ENCODE assay signal across 18 cellular contexts in genomic region chr5:9058161-9058560, GRCh38.
DNase-seq lines count a peak whose midpoint lies in the region; ATAC-seq and TF ChIP-seq lines count a peak whose summit lies in the region.
"Had no signal": no experiment of that assay in that cellular context is flagged by ENCODE, and none has a peak within 500 bp of the region (broad histone marks: within the 10 kb centered on the region; RNA-seq: fewer than 3 reads in every experiment).

No MANE protein-coding gene starts in this region.

- H3K4me2 ChIP-seq in BLaER1 treated with 17β-estradiol and CSF1 and Interleukin-3, amounts not matched to agents 10 nM and 100 nM, result peak overlapping the region in 8 of 11 experiments; percentile 37 to 89 (median 70); a peak in 13 of 22 replicates
- H3K4me2 ChIP-seq in osteoblast (ENCODE audit: insufficient read depth, low read length), result no peak overlapping the region

- no peak for TF ChIP-seq EP300 in esophagus muscularis mucosa (IDR thresholded peaks at IDR 0.05)

- H3K27me3 ChIP-seq in BLaER1 treated with 17β-estradiol and CSF1 and Interleukin-3, amounts not matched to agents 10 nM and 100 nM, result no peaks in the 10 kb centered on the region
- no peaks in the 10 kb centered on the region for H3K27me3 ChIP-seq in esophagus muscularis mucosa
- no peaks in the 10 kb centered on the region for H3K27me3 ChIP-seq in osteoblast (ENCODE audit: insufficient read depth, low read length)
- H3K27me3 ChIP-seq in A673 (replicated peaks; ENCODE audit: insufficient read depth, low read depth, low read length, poor library complexity), result no peaks in the 10 kb centered on the region
- H3K27me3 ChIP-seq: MG63 had no signal

- intact Hi-C loops in esophagus muscularis mucosa (cut with DNase I), result no loop called here
- intact Hi-C loops in sciatic nerve (cut with DNase I), result no loop called here
- intact Hi-C loops in A673 (cut with micrococcal nuclease; ENCODE audit: unreplicated experiment), result no loop called here

- ATAC-seq in sciatic nerve, result no peak
- no peak for ATAC-seq in stimulated activated naive B cell treated with anti-CD40 and anti-IgM and Interleukin-4, amounts not matched to agents 10 μg/mL and 1 μg/mL and 100 μg/mL, for 72 hours (replicated peaks)
- ATAC-seq: GM12878, HepG2 had no signal

- BruUV-seq in A673 (replicated peaks; lab: Mats Ljungman, UMichigan), result no TSS peak

- H3K4me3 Mint-ChIP-seq in stimulated activated naive B cell treated with anti-CD40 and anti-IgM and Interleukin-4, amounts not matched to agents 10 μg/mL and 1 μg/mL and 100 μg/mL, for 72 hours, result no peak overlapping the region
- H3K4me3 Mint-ChIP-seq: CD4-positive, alpha-beta T cell had no signal

- peaks cover 0 to 12% (median 0%) of the 10 kb centered on the region in 11 experiments; a peak in 4 of 22 replicates for H3K9me3 ChIP-seq in BLaER1 treated with 17β-estradiol and CSF1 and Interleukin-3, amounts not matched to agents 10 nM and 100 nM (replicated peaks in 1 of 11)
- no peaks in the 10 kb centered on the region for H3K9me3 ChIP-seq in esophagus muscularis mucosa
- no peaks in the 10 kb centered on the region for H3K9me3 ChIP-seq in osteoblast (ENCODE audit: low read depth, low read length)
- peaks cover 9% of the 10 kb centered on the region for H3K9me3 ChIP-seq in A673 (ENCODE audit: low read depth, low read length, poor library complexity, severe bottlenecking)
- H3K9me3 ChIP-seq: MG63 had no signal

- no peaks in the 10 kb centered on the region; a peak in 1 of 22 replicates for H4K20me1 ChIP-seq in BLaER1 treated with 17β-estradiol and CSF1 and Interleukin-3, amounts not matched to agents 10 nM and 100 nM
- no peaks in the 10 kb centered on the region for H4K20me1 ChIP-seq in osteoblast (ENCODE audit: insufficient read depth, low read length)

- no peaks in the 10 kb centered on the region for H3K79me2 ChIP-seq in osteoblast (ENCODE audit: insufficient read depth, low read length)

- no peak overlapping the region for H2AFZ ChIP-seq in osteoblast (ENCODE audit: low read length)

- H3K36me3 ChIP-seq in BLaER1 treated with 17β-estradiol and CSF1 and Interleukin-3, amounts not matched to agents 10 nM and 100 nM, result peaks cover 0 to 8% (median 0%) of the 10 kb centered on the region in 11 experiments; a peak in 4 of 22 replicates
- H3K36me3 ChIP-seq in esophagus muscularis mucosa (peaks cover 0 to 17% (median 0%) of the 10 kb centered on the region in 4 donors), osteoblast (ENCODE audit: insufficient read depth, low read length) (no peaks in the 10 kb centered on the region), A673 (ENCODE audit: insufficient read depth, low read length, poor library complexity, severe bottlenecking) (no peaks in the 10 kb centered on the region)

- POLR2A ChIA-PET in RWPE1 (lab: Yijun Ruan, JAX; ENCODE audit: low non-redundant PET), result no interaction called here
- POLR2A ChIA-PET in A673 (lab: Charles Lee; ENCODE audit: low non-redundant PET), result no interaction called here

- H3K9ac ChIP-seq in BLaER1 treated with 17β-estradiol and CSF1 and Interleukin-3, amounts not matched to agents 10 nM and 100 nM, result no peak overlapping the region; a peak in 1 of 22 replicates

- H3K4me1 ChIP-seq in BLaER1 treated with 17β-estradiol and CSF1 and Interleukin-3, amounts not matched to agents 10 nM and 100 nM, result peaks cover 5 to 84% (median 57%) of the 10 kb centered on the region in 10 experiments; a peak in 17 of 20 replicates
- H3K4me1 ChIP-seq in esophagus muscularis mucosa, result peaks cover 0 to 4% (median 0%) of the 10 kb centered on the region in 4 donors
- peaks cover 44% of the 10 kb centered on the region for H3K4me1 ChIP-seq in osteoblast (ENCODE audit: insufficient read depth, low read length)
- H3K4me1 ChIP-seq in A673 (ENCODE audit: insufficient read depth, low read length, poor library complexity, severe bottlenecking), result no peaks in the 10 kb centered on the region

- H3K27ac ChIP-seq in BLaER1 treated with 17β-estradiol and CSF1 and Interleukin-3, amounts not matched to agents 10 nM and 100 nM, result peak overlapping the region in 3 of 11 experiments; percentile 20 to 48 (median 34); a peak in 6 of 22 replicates
- no peak overlapping the region for H3K27ac ChIP-seq in RWPE1
- no peak overlapping the region for H3K27ac ChIP-seq in esophagus muscularis mucosa (replicated peaks in 1 of 4)
- peak overlapping the region; percentile 86 for H3K27ac ChIP-seq in osteoblast (ENCODE audit: low read depth, low read length)
- H3K27ac ChIP-seq in A673 (ENCODE audit: low read depth, low read length, poor library complexity, severe bottlenecking), result no peak overlapping the region
- H3K27ac ChIP-seq: SK-N-MC had no signal

- TF ChIP-seq CTCF in RWPE1 (conservative IDR thresholded peaks at IDR 0.05; ENCODE audit: low read depth) (no peak), esophagus muscularis mucosa (IDR thresholded peaks at IDR 0.05) (no peak), osteoblast (IDR thresholded peaks at IDR 0.05; ENCODE audit: extremely low read depth, low read depth, low read length) (no peak), A673 (conservative IDR thresholded peaks at IDR 0.05; ENCODE audit: low read depth, low read length) (no peak)

- no peaks in the 10 kb centered on the region for H3K27me3 Mint-ChIP-seq in stimulated activated naive B cell treated with anti-CD40 and anti-IgM and Interleukin-4, amounts not matched to agents 10 μg/mL and 1 μg/mL and 100 μg/mL, for 72 hours
- H3K27me3 Mint-ChIP-seq: CD4-positive, alpha-beta T cell had no signal

- no peak overlapping the region for H3K27ac Mint-ChIP-seq in stimulated activated naive B cell treated with anti-CD40 and anti-IgM and Interleukin-4, amounts not matched to agents 10 μg/mL and 1 μg/mL and 100 μg/mL, for 72 hours
- H3K27ac Mint-ChIP-seq: CD4-positive, alpha-beta T cell had no signal

- peaks cover 0 to 4% of the 10 kb centered on the region in 2 donors for H3K9me3 Mint-ChIP-seq in stimulated activated naive B cell treated with anti-CD40 and anti-IgM and Interleukin-4, amounts not matched to agents 10 μg/mL and 1 μg/mL and 100 μg/mL, for 72 hours

- peaks cover 0 to 8% of the 10 kb centered on the region in 2 donors for H3K4me1 Mint-ChIP-seq in stimulated activated naive B cell treated with anti-CD40 and anti-IgM and Interleukin-4, amounts not matched to agents 10 μg/mL and 1 μg/mL and 100 μg/mL, for 72 hours

- no peaks in the 10 kb centered on the region for H3K36me3 Mint-ChIP-seq in stimulated activated naive B cell treated with anti-CD40 and anti-IgM and Interleukin-4, amounts not matched to agents 10 μg/mL and 1 μg/mL and 100 μg/mL, for 72 hours

- no peak for TF ChIP-seq POLR2A in esophagus muscularis mucosa (IDR thresholded peaks at IDR 0.05; ENCODE audit: low read depth)

- H3K4me3 ChIP-seq in BLaER1 treated with 17β-estradiol and CSF1 and Interleukin-3, amounts not matched to agents 10 nM and 100 nM, result no peak overlapping the region; a peak in 1 of 20 replicates
- H3K4me3 ChIP-seq in esophagus muscularis mucosa, result no peak overlapping the region
- H3K4me3 ChIP-seq in osteoblast (ENCODE audit: insufficient read depth, low read length), result no peak overlapping the region
- no peak overlapping the region for H3K4me3 ChIP-seq in A673 (ENCODE audit: low read depth, low read length, poor library complexity, severe bottlenecking)
- H3K4me3 ChIP-seq: GM12878, MG63, SK-N-MC had no signal

- CTCF ChIA-PET in RWPE1 (lab: Yijun Ruan, JAX), result no interaction called here
- CTCF ChIA-PET in A673 (lab: Charles Lee), result no interaction called here

- DNase-seq in RWPE1 (ENCODE audit: low spot score), result peak; percentile 8
- DNase-seq in esophagus muscularis mucosa (ENCODE audit: extremely low spot score), result peak; percentile 37
- DNase-seq in osteoblast (ENCODE audit: insufficient read length, low spot score, missing footprints), result no peak
- DNase-seq in sciatic nerve (ENCODE audit: low spot score), result no peak
- DNase-seq in stimulated activated naive B cell treated with anti-CD40 and anti-IgM and Interleukin-4, amounts not matched to agents 10 μg/mL and 1 μg/mL and 100 μg/mL, for 72 hours, result no peak
- DNase-seq in A673 (ENCODE audit: low spot score), result no peak
- DNase-seq: ACHN; CD4-positive, alpha-beta T cell; DMS79; GDM1; NCI-H1092 treated with DMSO at 0.1 percent for 48 hours; NCI-H2081 treated with DMSO at 0.1 percent for 48 hours; NCI-H524 had no signal

Comparison
In these comparisons a context has a peak if more than half of its experiments do, and no peak if none do; other contexts are left out.
1. DNase-seq: peak in RWPE1 (single experiment) and esophagus muscularis mucosa (single experiment); none in osteoblast (single experiment), sciatic nerve (single experiment), stimulated activated naive B cell treated with anti-CD40 and anti-IgM and Interleukin-4, amounts not matched to agents 10 μg/mL and 1 μg/mL and 100 μg/mL, for 72 hours (single experiment) and A673 (single experiment).